In the genomic region with DNA sequence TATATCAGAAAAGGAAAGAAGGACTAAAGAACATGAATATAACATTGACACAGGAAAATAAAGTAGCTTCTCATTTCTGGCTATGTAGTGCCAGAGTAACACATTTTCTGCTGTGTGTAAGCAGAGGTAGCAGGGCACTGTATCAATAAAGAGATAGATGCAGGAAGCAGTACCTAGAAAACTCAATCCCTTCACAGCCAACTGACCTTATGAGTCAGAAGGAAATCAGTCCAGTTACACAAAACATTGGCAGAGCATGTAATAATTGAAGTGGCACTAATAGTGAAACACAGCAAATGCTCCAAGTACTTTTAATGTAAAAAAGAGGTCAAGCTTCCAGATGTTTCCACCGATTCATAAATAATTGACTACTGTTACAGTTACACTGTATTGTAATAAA, we compare ENCODE assay signal across 2 cellular contexts.
TF ChIP-seq lines count a peak whose summit lies in the region.

No MANE protein-coding gene starts in this region.

TF ChIP-seq in SK-N-SH treated with all-trans-retinoic acid at 6 μM for 48 hours, 23 proteins besides CTCF, POLR2A, EP300 and RAD21 (continued from another document):
- TF ChIP-seq, protein P1, sequence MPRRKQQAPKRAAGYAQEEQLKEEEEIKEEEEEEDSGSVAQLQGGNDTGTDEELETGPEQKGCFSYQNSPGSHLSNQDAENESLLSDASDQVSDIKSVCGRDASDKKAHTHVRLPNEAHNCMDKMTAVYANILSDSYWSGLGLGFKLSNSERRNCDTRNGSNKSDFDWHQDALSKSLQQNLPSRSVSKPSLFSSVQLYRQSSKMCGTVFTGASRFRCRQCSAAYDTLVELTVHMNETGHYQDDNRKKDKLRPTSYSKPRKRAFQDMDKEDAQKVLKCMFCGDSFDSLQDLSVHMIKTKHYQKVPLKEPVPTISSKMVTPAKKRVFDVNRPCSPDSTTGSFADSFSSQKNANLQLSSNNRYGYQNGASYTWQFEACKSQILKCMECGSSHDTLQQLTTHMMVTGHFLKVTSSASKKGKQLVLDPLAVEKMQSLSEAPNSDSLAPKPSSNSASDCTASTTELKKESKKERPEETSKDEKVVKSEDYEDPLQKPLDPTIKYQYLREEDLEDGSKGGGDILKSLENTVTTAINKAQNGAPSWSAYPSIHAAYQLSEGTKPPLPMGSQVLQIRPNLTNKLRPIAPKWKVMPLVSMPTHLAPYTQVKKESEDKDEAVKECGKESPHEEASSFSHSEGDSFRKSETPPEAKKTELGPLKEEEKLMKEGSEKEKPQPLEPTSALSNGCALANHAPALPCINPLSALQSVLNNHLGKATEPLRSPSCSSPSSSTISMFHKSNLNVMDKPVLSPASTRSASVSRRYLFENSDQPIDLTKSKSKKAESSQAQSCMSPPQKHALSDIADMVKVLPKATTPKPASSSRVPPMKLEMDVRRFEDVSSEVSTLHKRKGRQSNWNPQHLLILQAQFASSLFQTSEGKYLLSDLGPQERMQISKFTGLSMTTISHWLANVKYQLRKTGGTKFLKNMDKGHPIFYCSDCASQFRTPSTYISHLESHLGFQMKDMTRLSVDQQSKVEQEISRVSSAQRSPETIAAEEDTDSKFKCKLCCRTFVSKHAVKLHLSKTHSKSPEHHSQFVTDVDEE (CRISPR knock-in tag; IDR thresholded peaks at IDR 0.05), result no peak
- TF ChIP-seq, protein P2, sequence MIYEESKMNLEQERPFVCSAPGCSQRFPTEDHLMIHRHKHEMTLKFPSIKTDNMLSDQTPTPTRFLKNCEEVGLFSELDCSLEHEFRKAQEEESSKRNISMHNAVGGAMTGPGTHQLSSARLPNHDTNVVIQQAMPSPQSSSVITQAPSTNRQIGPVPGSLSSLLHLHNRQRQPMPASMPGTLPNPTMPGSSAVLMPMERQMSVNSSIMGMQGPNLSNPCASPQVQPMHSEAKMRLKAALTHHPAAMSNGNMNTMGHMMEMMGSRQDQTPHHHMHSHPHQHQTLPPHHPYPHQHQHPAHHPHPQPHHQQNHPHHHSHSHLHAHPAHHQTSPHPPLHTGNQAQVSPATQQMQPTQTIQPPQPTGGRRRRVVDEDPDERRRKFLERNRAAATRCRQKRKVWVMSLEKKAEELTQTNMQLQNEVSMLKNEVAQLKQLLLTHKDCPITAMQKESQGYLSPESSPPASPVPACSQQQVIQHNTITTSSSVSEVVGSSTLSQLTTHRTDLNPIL (CRISPR knock-in tag; IDR thresholded peaks at IDR 0.05; ENCODE audit: low read depth), result no peak
- TF ChIP-seq, protein P3, sequence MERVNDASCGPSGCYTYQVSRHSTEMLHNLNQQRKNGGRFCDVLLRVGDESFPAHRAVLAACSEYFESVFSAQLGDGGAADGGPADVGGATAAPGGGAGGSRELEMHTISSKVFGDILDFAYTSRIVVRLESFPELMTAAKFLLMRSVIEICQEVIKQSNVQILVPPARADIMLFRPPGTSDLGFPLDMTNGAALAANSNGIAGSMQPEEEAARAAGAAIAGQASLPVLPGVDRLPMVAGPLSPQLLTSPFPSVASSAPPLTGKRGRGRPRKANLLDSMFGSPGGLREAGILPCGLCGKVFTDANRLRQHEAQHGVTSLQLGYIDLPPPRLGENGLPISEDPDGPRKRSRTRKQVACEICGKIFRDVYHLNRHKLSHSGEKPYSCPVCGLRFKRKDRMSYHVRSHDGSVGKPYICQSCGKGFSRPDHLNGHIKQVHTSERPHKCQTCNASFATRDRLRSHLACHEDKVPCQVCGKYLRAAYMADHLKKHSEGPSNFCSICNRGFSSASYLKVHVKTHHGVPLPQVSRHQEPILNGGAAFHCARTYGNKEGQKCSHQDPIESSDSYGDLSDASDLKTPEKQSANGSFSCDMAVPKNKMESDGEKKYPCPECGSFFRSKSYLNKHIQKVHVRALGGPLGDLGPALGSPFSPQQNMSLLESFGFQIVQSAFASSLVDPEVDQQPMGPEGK (CRISPR knock-in tag; IDR thresholded peaks at IDR 0.05; ENCODE audit: borderline replicate concordance), result no peak
- TF ChIP-seq ZFP3 (CRISPR knock-in tag; IDR thresholded peaks at IDR 0.05) (no peak), SNAI2 (CRISPR knock-in tag; IDR thresholded peaks at IDR 0.05) (no peak), ESRRG (CRISPR knock-in tag; IDR thresholded peaks at IDR 0.05) (no peak), ARNTL (CRISPR knock-in tag; IDR thresholded peaks at IDR 0.05; ENCODE audit: borderline replicate concordance, low read depth) (no peak), CSDC2 (CRISPR knock-in tag; IDR thresholded peaks at IDR 0.05) (no peak)
- TF ChIP-seq, protein P4, sequence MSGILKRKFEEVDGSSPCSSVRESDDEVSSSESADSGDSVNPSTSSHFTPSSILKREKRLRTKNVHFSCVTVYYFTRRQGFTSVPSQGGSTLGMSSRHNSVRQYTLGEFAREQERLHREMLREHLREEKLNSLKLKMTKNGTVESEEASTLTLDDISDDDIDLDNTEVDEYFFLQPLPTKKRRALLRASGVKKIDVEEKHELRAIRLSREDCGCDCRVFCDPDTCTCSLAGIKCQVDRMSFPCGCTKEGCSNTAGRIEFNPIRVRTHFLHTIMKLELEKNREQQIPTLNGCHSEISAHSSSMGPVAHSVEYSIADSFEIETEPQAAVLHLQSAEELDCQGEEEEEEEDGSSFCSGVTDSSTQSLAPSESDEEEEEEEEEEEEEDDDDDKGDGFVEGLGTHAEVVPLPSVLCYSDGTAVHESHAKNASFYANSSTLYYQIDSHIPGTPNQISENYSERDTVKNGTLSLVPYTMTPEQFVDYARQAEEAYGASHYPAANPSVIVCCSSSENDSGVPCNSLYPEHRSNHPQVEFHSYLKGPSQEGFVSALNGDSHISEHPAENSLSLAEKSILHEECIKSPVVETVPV (CRISPR knock-in tag; IDR thresholded peaks at IDR 0.05), result no peak
TF ChIP-seq in SK-N-SH treated with all-trans-retinoic acid at 6 μM for 48 hours: peak in this region for 0.

TF ChIP-seq in SK-N-SH, 30 proteins besides CTCF, POLR2A, EP300 and RAD21 (continued from another document):
- TF ChIP-seq, protein P5, sequence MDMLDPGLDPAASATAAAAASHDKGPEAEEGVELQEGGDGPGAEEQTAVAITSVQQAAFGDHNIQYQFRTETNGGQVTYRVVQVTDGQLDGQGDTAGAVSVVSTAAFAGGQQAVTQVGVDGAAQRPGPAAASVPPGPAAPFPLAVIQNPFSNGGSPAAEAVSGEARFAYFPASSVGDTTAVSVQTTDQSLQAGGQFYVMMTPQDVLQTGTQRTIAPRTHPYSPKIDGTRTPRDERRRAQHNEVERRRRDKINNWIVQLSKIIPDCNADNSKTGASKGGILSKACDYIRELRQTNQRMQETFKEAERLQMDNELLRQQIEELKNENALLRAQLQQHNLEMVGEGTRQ (IDR thresholded peaks at IDR 0.05; ENCODE audit: borderline replicate concordance, low read depth, low read length), result no peak
- TF ChIP-seq, protein P6, sequence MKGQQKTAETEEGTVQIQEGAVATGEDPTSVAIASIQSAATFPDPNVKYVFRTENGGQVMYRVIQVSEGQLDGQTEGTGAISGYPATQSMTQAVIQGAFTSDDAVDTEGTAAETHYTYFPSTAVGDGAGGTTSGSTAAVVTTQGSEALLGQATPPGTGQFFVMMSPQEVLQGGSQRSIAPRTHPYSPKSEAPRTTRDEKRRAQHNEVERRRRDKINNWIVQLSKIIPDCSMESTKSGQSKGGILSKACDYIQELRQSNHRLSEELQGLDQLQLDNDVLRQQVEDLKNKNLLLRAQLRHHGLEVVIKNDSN (IDR thresholded peaks at IDR 0.05; ENCODE audit: borderline replicate concordance, low read depth), result no peak
- TF ChIP-seq JUND (IDR thresholded peaks at IDR 0.05) (no peak), YY1 (IDR thresholded peaks at IDR 0.05; ENCODE audit: low read depth) (no peak), NFIC (IDR thresholded peaks at IDR 0.05; ENCODE audit: borderline replicate concordance) (no peak)
